23 cellular contexts compared by ENCODE assay signal in the genomic region with DNA sequence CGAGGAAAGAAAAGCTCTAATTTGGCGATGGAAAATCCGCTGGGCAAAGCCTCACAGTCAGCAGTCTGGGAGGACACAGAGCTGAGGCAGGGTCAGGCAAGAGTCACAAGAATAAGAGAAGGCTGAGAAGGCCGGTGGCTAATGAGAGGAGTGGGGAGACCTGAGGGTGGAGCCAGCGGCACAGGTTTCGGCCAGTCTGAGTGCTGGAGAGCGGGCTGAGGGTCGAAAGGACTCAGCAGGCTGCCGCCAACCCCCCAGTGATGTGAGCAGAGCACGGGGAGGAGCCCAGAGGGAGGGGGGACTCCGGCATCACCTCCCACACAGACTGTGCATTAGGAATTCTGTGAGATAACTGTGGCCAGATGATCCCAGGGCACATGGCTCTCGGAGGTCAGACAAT.
DNase-seq lines count a peak whose midpoint lies in the region; ATAC-seq and TF ChIP-seq lines count a peak whose summit lies in the region.
"Had no signal": no experiment of that assay in that cellular context is flagged by ENCODE, and none has a peak within 500 bp of the region (broad histone marks: within the 10 kb centered on the region; RNA-seq: fewer than 3 reads in every experiment).

No MANE protein-coding gene starts in this region.

- no peaks in the 10 kb centered on the region for H3K9me3 ChIP-seq in right atrium auricular region
- H3K9me3 ChIP-seq: breast epithelium, lower lobe of right lung, ovary, sigmoid colon, thoracic aorta had no signal

- H2BK120ac ChIP-seq in mesendoderm (ENCODE audit: low read depth, low read length), result no peak overlapping the region

- H4K5ac ChIP-seq in mesendoderm (ENCODE audit: low read length), result no peak overlapping the region

- H2BK15ac ChIP-seq in mesendoderm (replicated peaks; ENCODE audit: low read depth), result no peak overlapping the region

- no peak overlapping the region for H2BK5ac ChIP-seq in mesendoderm (ENCODE audit: low read length)

- H3K4me1 ChIP-seq in right atrium auricular region, result no peaks in the 10 kb centered on the region
- no peaks in the 10 kb centered on the region for H3K4me1 ChIP-seq in mesendoderm (ENCODE audit: control insufficient read depth, low read depth, low read length)
- H3K4me1 ChIP-seq: breast epithelium, lower lobe of right lung, sigmoid colon had no signal

- ATAC-seq in Right ventricle myocardium inferior (no peak), HG02623 (IDR thresholded peaks at IDR 0.05; ENCODE audit: unreplicated experiment) (no peak)
- ATAC-seq: HCT116; lower lobe of right lung; stimulated activated effector memory CD8-positive, alpha-beta T cell treated with anti-CD3 and anti-CD28 coated beads, Interleukin-12 subunit alpha, Interleukin-12 subunit beta, amount 100 ng/mL, for 72 hours had no signal

- H3K9ac ChIP-seq in mesendoderm (ENCODE audit: low read length), result no peak overlapping the region

- no peak overlapping the region for H3K4ac ChIP-seq in mesendoderm (ENCODE audit: low read depth, low read length)

- H3K4me3 ChIP-seq in right atrium auricular region (no peak overlapping the region), mesendoderm (ENCODE audit: low read length) (no peak overlapping the region)
- H3K4me3 ChIP-seq: breast epithelium, lower lobe of right lung, ovary, sigmoid colon, thoracic aorta had no signal

- H3K18ac ChIP-seq in mesendoderm (ENCODE audit: low read length), result no peak overlapping the region

- intact Hi-C loops in Right ventricle myocardium inferior (cut with DNase I), result loop anchor here (5.0 kb wide), 1 partner anchor 471 kb away; no protein-coding TSS in a partner anchor

- WGBS in mesendoderm (ENCODE audit: extremely low coverage, insufficient coverage, low lambda C conversion rate), result no CpG with 5 or more reads among the region's 12 CpGs

- no peak overlapping the region for H3K56ac ChIP-seq in mesendoderm (ENCODE audit: low read length)

- H4K8ac ChIP-seq in mesendoderm (ENCODE audit: low read depth, low read length), result no peak overlapping the region

- no peak for TF ChIP-seq CTCF in right atrium auricular region (IDR thresholded peaks at IDR 0.05)

- DNase-seq in right atrium auricular region (ENCODE audit: low spot score) (peak; percentile 32), Right ventricle myocardium inferior (ENCODE audit: missing footprints) (no peak), cerebellar cortex (ENCODE audit: low spot score) (peak; percentile 26), mesendoderm (peak; percentile 15), ureter (ENCODE audit: low spot score) (peak; percentile 30), SIG-M5 treated with dmso at 0.1 percent for 504 hours (lab: John Stamatoyannopoulos, UW; ENCODE audit: unreplicated experiment) (no peak), AG08396 (ENCODE audit: low spot score) (no peak)
- DNase-seq: activated CD4-positive, alpha-beta T cell treated with anti-CD3 and anti-CD28 coated beads for 4 hours; activated effector memory CD4-positive, alpha-beta T cell treated with Interleukin-2 at 50 U/mL for 16 hours; CD4-positive, alpha-beta T cell; DMS 273 treated with DMSO at 0.1 percent for 48 hours; GF-D8; lower lobe of right lung; OCI-M1; ovary; SHP77; sigmoid colon; T-helper 1 cell had no signal

- H3K27me3 ChIP-seq in right atrium auricular region, result no peaks in the 10 kb centered on the region
- no peaks in the 10 kb centered on the region for H3K27me3 ChIP-seq in mesendoderm (ENCODE audit: insufficient read depth, low read length, poor library complexity)
- H3K27me3 ChIP-seq: breast epithelium, ovary, sigmoid colon had no signal

- no peak overlapping the region for H3K23ac ChIP-seq in mesendoderm (ENCODE audit: low read length)

- no peaks in the 10 kb centered on the region for H3K79me2 ChIP-seq in mesendoderm (ENCODE audit: control insufficient read depth, insufficient read depth, low read length)

- no peak overlapping the region for H2AK5ac ChIP-seq in mesendoderm (ENCODE audit: low read length)

- H3K79me1 ChIP-seq in mesendoderm (ENCODE audit: low read length), result no peaks in the 10 kb centered on the region

- H3K4me2 ChIP-seq in mesendoderm (ENCODE audit: low read length), result no peak overlapping the region

- no peaks in the 10 kb centered on the region for H3K36me3 ChIP-seq in right atrium auricular region
- no peaks in the 10 kb centered on the region for H3K36me3 ChIP-seq in mesendoderm (ENCODE audit: control insufficient read depth, insufficient read depth, low read length)
- H3K36me3 ChIP-seq: breast epithelium, lower lobe of right lung, ovary, sigmoid colon, thoracic aorta had no signal

- H3K27ac ChIP-seq in right atrium auricular region (no peak overlapping the region), mesendoderm (ENCODE audit: low read depth, low read length) (no peak overlapping the region)
- H3K27ac ChIP-seq: breast epithelium, lower lobe of right lung, ovary, sigmoid colon, thoracic aorta had no signal

Comparison
In these comparisons a context has a peak if more than half of its experiments do, and no peak if none do; other contexts are left out.
1. DNase-seq: peak in right atrium auricular region (single experiment), cerebellar cortex (single experiment), mesendoderm (single experiment) and ureter (single experiment); none in Right ventricle myocardium inferior (single experiment), SIG-M5 treated with dmso at 0.1 percent for 504 hours (single experiment) and AG08396 (single experiment).